13 cellular contexts compared by ENCODE assay signal in genomic region chr2:143802242-143802641, GRCh38.
A peak's percentile ranks its signal among the peaks of the same experiment; 100 is the strongest.
DNase-seq lines count a peak whose midpoint lies in the region; ATAC-seq, FAIRE-seq and TF ChIP-seq lines count a peak whose summit lies in the region.
"Had no signal": no experiment of that assay in that cellular context is flagged by ENCODE, and none has a peak within 500 bp of the region (broad histone marks: within the 10 kb centered on the region; RNA-seq: fewer than 3 reads in every experiment).

No MANE protein-coding gene starts in this region.

- H3K36me3 Mint-ChIP-seq in endothelial cell (ENCODE audit: low read depth, unreplicated experiment), result no peaks in the 10 kb centered on the region
- H3K36me3 Mint-ChIP-seq: type B pancreatic cell had no signal

- H3K4me3 Mint-ChIP-seq in endothelial cell (ENCODE audit: unreplicated experiment), result no peak overlapping the region
- H3K4me3 Mint-ChIP-seq: type B pancreatic cell had no signal

- DNase-seq in EL (peak; percentile 54), fibroblast of mammary gland (ENCODE audit: low read depth) (peak; percentile 25), GM12891 (ENCODE audit: insufficient read length, low spot score) (no peak), left lobe of liver (ENCODE audit: low spot score) (no peak), endothelial cell (ENCODE audit: low spot score) (no peak)
- DNase-seq: body of pancreas, MM.1S, NCI-H526 treated with DMSO at 0.1 percent for 48 hours had no signal

- H3K4me3 ChIP-seq in fibroblast of mammary gland (ENCODE audit: control insufficient read depth, low read depth, low read length), result no peak overlapping the region
- H3K4me3 ChIP-seq: body of pancreas, prostate gland had no signal

- no peaks in the 10 kb centered on the region for H3K27me3 Mint-ChIP-seq in endothelial cell (ENCODE audit: unreplicated experiment)

- H3K27ac Mint-ChIP-seq in endothelial cell (ENCODE audit: unreplicated experiment), result no peak overlapping the region
- H3K27ac Mint-ChIP-seq: type B pancreatic cell had no signal

- H3K4me1 Mint-ChIP-seq in endothelial cell (ENCODE audit: unreplicated experiment), result no peaks in the 10 kb centered on the region

- no peak for FAIRE-seq in GM12891 (lab: Jason Lieb, UNC)

- peak; percentile 52 for ATAC-seq in GM19351 (IDR thresholded peaks at IDR 0.05; ENCODE audit: unreplicated experiment)
- peak; percentile 60 for ATAC-seq in HG03432 (IDR thresholded peaks at IDR 0.05; ENCODE audit: unreplicated experiment)
- no peak for ATAC-seq in left lobe of liver
- no peak for ATAC-seq in HG02870 (IDR thresholded peaks at IDR 0.05; ENCODE audit: unreplicated experiment)
- ATAC-seq: body of pancreas had no signal

- TF ChIP-seq POLR2A in GM12891 (IDR thresholded peaks at IDR 0.05; ENCODE audit: low read depth, low read length), result no peak

- no peaks in the 10 kb centered on the region for H3K9me3 Mint-ChIP-seq in endothelial cell (ENCODE audit: unreplicated experiment)

- TF ChIP-seq CTCF in fibroblast of mammary gland (conservative IDR thresholded peaks at IDR 0.05; ENCODE audit: control insufficient read depth, insufficient read depth, low read depth, low read length) (no peak), endothelial cell (IDR thresholded peaks at IDR 0.05; ENCODE audit: unreplicated experiment) (no peak)

TF ChIP-seq in GM12891, 5 proteins besides CTCF, POLR2A, EP300 and RAD21:
- no peak for TF ChIP-seq POLR2AphosphoS5 (IDR thresholded peaks at IDR 0.05; ENCODE audit: low read depth, low read length)
- no peak for TF ChIP-seq PAX5 (IDR thresholded peaks at IDR 0.05; ENCODE audit: insufficient read depth, low read length, severe bottlenecking)
- TF ChIP-seq POU2F2 (IDR thresholded peaks at IDR 0.05; ENCODE audit: low read depth, low read length), result no peak
- TF ChIP-seq SPI1 (IDR thresholded peaks at IDR 0.05; ENCODE audit: low read depth, low read length), result no peak
- TF ChIP-seq TAF1 (IDR thresholded peaks at IDR 0.05; ENCODE audit: low read depth, low read length), result no peak

Comparison
In these comparisons a context has a peak if more than half of its experiments do, and no peak if none do; other contexts are left out.
1. DNase-seq: peak in EL (single experiment) and fibroblast of mammary gland (single experiment); none in GM12891 (single experiment), left lobe of liver (single experiment) and endothelial cell (single experiment).
2. ATAC-seq: peak in GM19351 (single experiment) and HG03432 (single experiment); none in left lobe of liver (single experiment) and HG02870 (single experiment).